Comparison of ENCODE assay signal across 9 cellular contexts in the genomic region with DNA sequence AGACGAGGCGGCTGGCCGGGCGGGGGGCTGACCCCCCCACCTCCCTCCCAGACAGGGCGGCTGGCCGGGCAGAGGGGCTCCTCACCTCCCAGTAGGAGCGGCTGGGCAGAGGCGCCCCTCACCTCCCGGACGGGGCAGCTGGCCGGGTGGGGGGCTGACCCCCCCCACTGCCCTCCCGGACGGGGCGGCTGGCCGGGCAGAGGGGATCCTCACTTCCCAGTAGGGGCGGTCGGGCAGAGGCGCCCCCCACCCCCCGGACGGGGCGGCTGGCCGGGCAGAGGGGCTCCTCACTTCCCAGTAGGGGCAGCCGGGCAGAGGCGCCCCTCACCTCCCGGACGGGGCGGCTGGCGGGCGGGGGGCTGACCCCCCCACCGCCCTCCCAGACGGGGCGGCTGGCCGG. TPM values are rescaled to one million over a fixed set of nuclear protein-coding genes. Genes with fewer than 3 reads are reported as not detected.
"Had no signal": no experiment of that assay in that cellular context is flagged by ENCODE, and none has a peak within 500 bp of the region (broad histone marks: within the 10 kb centered on the region; RNA-seq: fewer than 3 reads in every experiment).

No MANE protein-coding gene starts in this region.

RNA-seq across cellular contexts. Expression of gene MAP3K19, which starts 14.0 kb away (rescaled TPM):
- total RNA-seq: OCI-LY7, PC-3, PC-9, Peyer's patch, Right ventricle myocardium inferior, Right ventricle myocardium superior, RPMI7951, SJCRH30, SK-MEL-5 had no signal
